Comparison of ENCODE assay signal across 9 cellular contexts in the genomic region with DNA sequence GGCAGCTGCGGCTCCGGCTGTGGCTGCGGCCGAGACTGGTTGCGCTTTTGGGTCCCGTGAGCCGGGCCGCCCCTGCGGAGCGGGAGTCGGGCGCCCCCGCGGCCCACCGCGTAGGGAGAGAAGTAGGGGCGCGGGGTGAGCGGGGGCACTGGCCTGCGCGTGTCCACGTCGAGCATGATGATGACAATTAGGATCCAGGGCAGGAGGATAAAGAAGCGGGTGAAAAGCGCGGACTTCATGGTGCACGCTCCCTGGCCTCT. TPM values are rescaled to one million over a fixed set of nuclear protein-coding genes. Genes with fewer than 3 reads are reported as not detected.
A peak's percentile ranks its signal among the peaks of the same experiment; 100 is the strongest.
DNase-seq lines count a peak whose midpoint lies in the region; ATAC-seq and TF ChIP-seq lines count a peak whose summit lies in the region.
"Had no signal": no experiment of that assay in that cellular context is flagged by ENCODE, and none has a peak within 500 bp of the region (broad histone marks: within the 10 kb centered on the region; RNA-seq: fewer than 3 reads in every experiment).

No MANE protein-coding gene starts in this region.

- H3K27ac ChIP-seq in MM.1S (ENCODE audit: low read length) (no peak overlapping the region), esophagus muscularis mucosa (replicated peaks in 1 of 4) (no peak overlapping the region), psoas muscle (no peak overlapping the region)

- TF ChIP-seq EP300 in esophagus muscularis mucosa (IDR thresholded peaks at IDR 0.05), result no peak

- peak; percentile 13 for ATAC-seq in GM18870 (IDR thresholded peaks at IDR 0.05; ENCODE audit: unreplicated experiment)
- ATAC-seq in psoas muscle, result peak in 2 of 4 donors; percentile 12 to 26

- H3F3A ChIP-seq in MM.1S (ENCODE audit: insufficient read depth, low read length), result no peaks in the 10 kb centered on the region

- H3K9ac ChIP-seq in MM.1S (ENCODE audit: low read length), result peak overlapping the region; percentile 18; the same call in 1 of the 2 replicates

- intact Hi-C loops in esophagus muscularis mucosa (cut with DNase I), result no loop called here
- intact Hi-C loops in psoas muscle (cut with DNase I), result loop anchor here in 1 of 2 donors (5.0 to 10.0 kb wide), 3 partner anchors 249 to 434 kb away; no protein-coding TSS in a partner anchor

- no peaks in the 10 kb centered on the region for H3K36me3 ChIP-seq in MM.1S (replicated peaks; ENCODE audit: insufficient read depth, low read length)
- no peaks in the 10 kb centered on the region for H3K36me3 ChIP-seq in esophagus muscularis mucosa
- no peaks in the 10 kb centered on the region for H3K36me3 ChIP-seq in psoas muscle (ENCODE audit: insufficient read depth in 1 of 2, low read depth in 1 of 2)

- WGBS in esophagus muscularis mucosa, result 0% methylated on average over 18 of the region's 27 CpGs
- 0 to 1% (median 1%) methylated on average over 23 to 27 of the region's 27 CpGs for WGBS in psoas muscle, 3 donors

- H3K9me2 ChIP-seq in MM.1S (replicated peaks; ENCODE audit: insufficient read depth, low read length), result no peaks in the 10 kb centered on the region

- H4K20me1 ChIP-seq in MM.1S (ENCODE audit: insufficient read depth, low read length), result no peaks in the 10 kb centered on the region

- TF ChIP-seq CTCF in MM.1S (IDR thresholded peaks at IDR 0.05; ENCODE audit: low read length) (0 out of 2 replicates have a peak, but pooled peaks have one; percentile 2), esophagus muscularis mucosa (IDR thresholded peaks at IDR 0.05) (peak in 2 of 3 experiments; percentile 1 to 7), psoas muscle (IDR thresholded peaks at IDR 0.05) (no peak)

- no peaks in the 10 kb centered on the region for H3K4me1 ChIP-seq in MM.1S (ENCODE audit: low read length)
- H3K4me1 ChIP-seq in esophagus muscularis mucosa, result peaks cover 23 to 28% (median 26%) of the 10 kb centered on the region in 4 donors
- H3K4me1 ChIP-seq in psoas muscle, result no peaks in the 10 kb centered on the region

- no peaks in the 10 kb centered on the region for H3K9me3 ChIP-seq in MM.1S (replicated peaks; ENCODE audit: insufficient read depth, low read length)
- H3K9me3 ChIP-seq in esophagus muscularis mucosa, result no peaks in the 10 kb centered on the region
- no peaks in the 10 kb centered on the region for H3K9me3 ChIP-seq in psoas muscle

- H3K4me3 ChIP-seq in MM.1S (ENCODE audit: low read length), result peak overlapping the region; percentile 74
- H3K4me3 ChIP-seq in esophagus muscularis mucosa, result peak overlapping the region; percentile 59 to 66 (median 61)
- peak overlapping the region; percentile 72 for H3K4me3 ChIP-seq in psoas muscle

- TF ChIP-seq POLR2A in esophagus muscularis mucosa (IDR thresholded peaks at IDR 0.05; ENCODE audit: low read depth), result no peak

- peak overlapping the region; percentile 96 for H2AFZ ChIP-seq in MM.1S (ENCODE audit: low read length)

- H3K27me3 ChIP-seq in MM.1S (replicated peaks; ENCODE audit: insufficient read depth, low read length), result no peaks in the 10 kb centered on the region
- H3K27me3 ChIP-seq in esophagus muscularis mucosa, result peaks cover 0 to 50% (median 13%) of the 10 kb centered on the region in 4 donors
- H3K27me3 ChIP-seq in psoas muscle (ENCODE audit: insufficient read depth in 3 of 3, low read length in 2 of 3), result peaks cover 0 to 44% (median 13%) of the 10 kb centered on the region in 3 donors

- DNase-seq in MM.1S (no peak), esophagus muscularis mucosa (ENCODE audit: extremely low spot score) (no peak), psoas muscle (no peak), NCI-H1092 (lab: John Stamatoyannopoulos, UW) (no peak), NCI-H345 treated with DMSO at 0.1 percent for 48 hours (lab: John Stamatoyannopoulos, UW; ENCODE audit: unreplicated experiment) (no peak), dedifferentiated amniotic fluid mesenchymal stem cell (ENCODE audit: extremely low spot score) (no peak), middle frontal gyrus (ENCODE audit: extremely low spot score, low spot score) (no peak)

- peak overlapping the region; percentile 99 for H3K4me2 ChIP-seq in MM.1S (ENCODE audit: low read depth, low read length)

- H3K79me2 ChIP-seq in MM.1S (ENCODE audit: low read length), result no peaks in the 10 kb centered on the region

RNA-seq across cellular contexts. Expression of a gene that starts 0.7 kb away (rescaled TPM):
- under 1 TPM in 3 of 4 donors, not detected in 1; under 0.01 to 0.13 (median 0.11) TPM for total RNA-seq in esophagus muscularis mucosa
- total RNA-seq in psoas muscle, result not detected
- under 1 TPM; 0.04 to 0.14 (median 0.04) TPM for polyA plus RNA-seq in psoas muscle
- total RNA-seq: lung microvascular endothelial cell had no signal
